In genomic region chr2:222655406-222655747, GRCh38 we compare ENCODE assay signal across 8 cellular contexts. TPM values are rescaled to one million over a fixed set of nuclear protein-coding genes. Genes with fewer than 3 reads are reported as not detected.
DNase-seq lines count a peak whose midpoint lies in the region; ATAC-seq and TF ChIP-seq lines count a peak whose summit lies in the region.

No MANE protein-coding gene starts in this region.

- peak overlapping the region; percentile 82 for H3K9ac ChIP-seq in KMS-11

- H3K4me1 ChIP-seq in KMS-11 (ENCODE audit: low read depth, poor library complexity, severe bottlenecking), result peaks cover 49% of the 10 kb centered on the region

- no peak for TF ChIP-seq CTCF in KMS-11 (conservative IDR thresholded peaks at IDR 0.05; ENCODE audit: low read depth, low read length)
- TF ChIP-seq CTCF in VCaP (conservative IDR thresholded peaks at IDR 0.05), result no peak
- TF ChIP-seq CTCF in foreskin fibroblast (IDR thresholded peaks at IDR 0.05; ENCODE audit: low read depth, low read length), result no peak
- no peak for TF ChIP-seq CTCF in progenitor cell of endocrine pancreas (IDR thresholded peaks at IDR 0.05; ENCODE audit: unreplicated experiment)

- no peaks in the 10 kb centered on the region for H3K27me3 Mint-ChIP-seq in progenitor cell of endocrine pancreas

- ATAC-seq in GM21526 (IDR thresholded peaks at IDR 0.05; ENCODE audit: low FRiP score, unreplicated experiment), result peak; percentile 4

- no peaks in the 10 kb centered on the region for H3K9me3 Mint-ChIP-seq in progenitor cell of endocrine pancreas (ENCODE audit: low read depth)

- H3K27ac ChIP-seq in KMS-11 (peak overlapping the region; percentile 93), VCaP (peak overlapping the region; percentile 98)

- peaks cover 8% of the 10 kb centered on the region for H3K4me1 Mint-ChIP-seq in progenitor cell of endocrine pancreas (ENCODE audit: low read depth)

- peaks cover 56% of the 10 kb centered on the region for H3K79me2 ChIP-seq in KMS-11 (ENCODE audit: insufficient read depth, low read depth)

- H3K36me3 Mint-ChIP-seq in progenitor cell of endocrine pancreas (ENCODE audit: insufficient read depth), result no peaks in the 10 kb centered on the region

- peak overlapping the region; percentile 74 for H3K4me3 ChIP-seq in KMS-11 (IDR thresholded peaks at IDR 0.05; ENCODE audit: insufficient read depth, low read depth, low read length)
- H3K4me3 ChIP-seq in foreskin fibroblast (ENCODE audit: low read depth in 1 of 2, low read length in 2 of 2), result peak overlapping the region; percentile 83 to 87

- H3K4me2 ChIP-seq in KMS-11, result peak overlapping the region; percentile 91

- no peaks in the 10 kb centered on the region for H3K27me3 ChIP-seq in KMS-11 (ENCODE audit: insufficient read depth, low read depth)

- peak overlapping the region; percentile 91 for H3K4me3 Mint-ChIP-seq in progenitor cell of endocrine pancreas (ENCODE audit: low read depth)

- DNase-seq in DMS79 (lab: John Stamatoyannopoulos, UW), result peak; percentile 51
- DNase-seq in foreskin fibroblast, result peak; percentile 12 to 47
- no peak for DNase-seq in progenitor cell of endocrine pancreas (ENCODE audit: low spot score, unreplicated experiment)
- DNase-seq in NK-92 (lab: John Stamatoyannopoulos, UW; ENCODE audit: unreplicated experiment), result no peak
- no peak for DNase-seq in NCI-H1436 treated with DMSO at 0.1 percent for 48 hours (lab: John Stamatoyannopoulos, UW)

- H4K20me1 ChIP-seq in KMS-11 (ENCODE audit: insufficient read depth), result no peaks in the 10 kb centered on the region

- peak overlapping the region; percentile 100 for H3K27ac Mint-ChIP-seq in progenitor cell of endocrine pancreas

- peak overlapping the region; percentile 64; the same call in 1 of the 2 replicates for H2AFZ ChIP-seq in KMS-11 (ENCODE audit: low read depth)

- H3K36me3 ChIP-seq in KMS-11 (ENCODE audit: insufficient read depth), result no peaks in the 10 kb centered on the region

RNA-seq across cellular contexts. Expression of gene FARSB, which starts 0.5 kb away (rescaled TPM):
- total RNA-seq in progenitor cell of endocrine pancreas, result 18.5 and 19.3 TPM in 2 replicates

RNA-seq across cellular contexts. Expression of gene MOGAT1, which starts 16.1 kb away (rescaled TPM):
- total RNA-seq in progenitor cell of endocrine pancreas, result 0.74 and 0.98 TPM in 2 replicates

Comparison
In these comparisons a context has a peak if more than half of its experiments do, and no peak if none do; other contexts are left out.
1. DNase-seq: peak in DMS79 (single experiment) and foreskin fibroblast (2 of 2); none in progenitor cell of endocrine pancreas (single experiment), NK-92 (single experiment) and NCI-H1436 treated with DMSO at 0.1 percent for 48 hours (single experiment).